In genomic region chr21:46226920-46227599, GRCh38 we compare ENCODE assay signal across 1 cellular context.
TF ChIP-seq lines count a peak whose summit lies in the region.

No MANE protein-coding gene starts in this region.

TF ChIP-seq in SK-N-SH treated with all-trans-retinoic acid at 6 μM for 48 hours, 23 proteins besides CTCF, POLR2A, EP300 and RAD21 (continued from another document):
- TF ChIP-seq PATZ1 (CRISPR knock-in tag; IDR thresholded peaks at IDR 0.05; ENCODE audit: borderline replicate concordance) (no peak), ARNTL (CRISPR knock-in tag; IDR thresholded peaks at IDR 0.05; ENCODE audit: borderline replicate concordance, low read depth) (no peak), ZNF70 (CRISPR knock-in tag; IDR thresholded peaks at IDR 0.05) (no peak), ZNF8 (CRISPR knock-in tag; IDR thresholded peaks at IDR 0.05) (no peak), SNAI2 (CRISPR knock-in tag; IDR thresholded peaks at IDR 0.05) (no peak), ZFP3 (CRISPR knock-in tag; IDR thresholded peaks at IDR 0.05) (no peak)
- TF ChIP-seq, protein P1, sequence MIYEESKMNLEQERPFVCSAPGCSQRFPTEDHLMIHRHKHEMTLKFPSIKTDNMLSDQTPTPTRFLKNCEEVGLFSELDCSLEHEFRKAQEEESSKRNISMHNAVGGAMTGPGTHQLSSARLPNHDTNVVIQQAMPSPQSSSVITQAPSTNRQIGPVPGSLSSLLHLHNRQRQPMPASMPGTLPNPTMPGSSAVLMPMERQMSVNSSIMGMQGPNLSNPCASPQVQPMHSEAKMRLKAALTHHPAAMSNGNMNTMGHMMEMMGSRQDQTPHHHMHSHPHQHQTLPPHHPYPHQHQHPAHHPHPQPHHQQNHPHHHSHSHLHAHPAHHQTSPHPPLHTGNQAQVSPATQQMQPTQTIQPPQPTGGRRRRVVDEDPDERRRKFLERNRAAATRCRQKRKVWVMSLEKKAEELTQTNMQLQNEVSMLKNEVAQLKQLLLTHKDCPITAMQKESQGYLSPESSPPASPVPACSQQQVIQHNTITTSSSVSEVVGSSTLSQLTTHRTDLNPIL (CRISPR knock-in tag; IDR thresholded peaks at IDR 0.05; ENCODE audit: low read depth) = no peak
- TF ChIP-seq, protein P2, sequence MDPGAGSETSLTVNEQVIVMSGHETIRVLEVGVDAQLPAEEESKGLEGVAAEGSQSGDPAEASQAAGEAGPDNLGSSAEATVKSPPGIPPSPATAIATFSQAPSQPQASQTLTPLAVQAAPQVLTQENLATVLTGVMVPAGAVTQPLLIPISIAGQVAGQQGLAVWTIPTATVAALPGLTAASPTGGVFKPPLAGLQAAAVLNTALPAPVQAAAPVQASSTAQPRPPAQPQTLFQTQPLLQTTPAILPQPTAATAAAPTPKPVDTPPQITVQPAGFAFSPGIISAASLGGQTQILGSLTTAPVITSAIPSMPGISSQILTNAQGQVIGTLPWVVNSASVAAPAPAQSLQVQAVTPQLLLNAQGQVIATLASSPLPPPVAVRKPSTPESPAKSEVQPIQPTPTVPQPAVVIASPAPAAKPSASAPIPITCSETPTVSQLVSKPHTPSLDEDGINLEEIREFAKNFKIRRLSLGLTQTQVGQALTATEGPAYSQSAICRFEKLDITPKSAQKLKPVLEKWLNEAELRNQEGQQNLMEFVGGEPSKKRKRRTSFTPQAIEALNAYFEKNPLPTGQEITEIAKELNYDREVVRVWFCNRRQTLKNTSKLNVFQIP (CRISPR knock-in tag; IDR thresholded peaks at IDR 0.05; ENCODE audit: borderline replicate concordance, low read depth) = no peak
TF ChIP-seq in SK-N-SH treated with all-trans-retinoic acid at 6 μM for 48 hours: peak in this region for 0.
